Comparison of ENCODE assay signal across 17 cellular contexts in the genomic region with DNA sequence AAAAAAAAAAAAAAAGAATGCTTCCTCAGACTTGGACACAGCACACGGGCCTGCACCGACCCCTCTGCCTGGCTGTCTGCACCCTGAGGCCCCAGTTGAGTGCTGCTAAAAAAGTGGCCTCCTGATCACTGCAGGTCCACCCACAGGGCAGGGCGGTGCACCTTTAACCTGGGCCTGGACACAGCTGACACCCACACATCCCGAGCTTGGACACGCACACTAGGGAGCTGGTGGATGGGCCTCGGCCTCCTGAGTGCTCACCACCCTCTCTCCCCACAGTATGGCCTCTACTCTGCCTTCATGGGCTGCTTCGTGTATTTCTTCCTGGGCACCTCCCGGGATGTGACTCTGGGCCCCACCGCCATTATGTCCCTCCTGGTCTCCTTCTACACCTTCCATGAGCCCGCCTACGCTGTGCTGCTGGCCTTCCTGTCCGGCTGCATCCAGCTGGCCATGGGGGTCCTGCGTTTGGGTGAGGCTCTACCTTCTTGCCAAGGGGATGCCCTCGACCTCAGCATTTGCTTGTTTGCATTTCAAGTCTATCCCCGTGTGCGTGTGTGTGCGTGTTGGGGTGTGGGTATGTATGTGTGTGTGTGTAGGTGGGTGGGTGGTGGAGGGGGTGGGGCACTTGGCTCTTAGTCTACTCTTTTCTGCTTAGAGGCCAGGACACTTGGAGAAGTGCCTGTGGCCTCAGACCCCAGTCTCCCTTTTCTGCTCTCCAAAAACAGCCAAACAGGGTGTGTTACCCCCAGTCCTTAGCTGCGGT. TPM values are rescaled to one million over a fixed set of nuclear protein-coding genes. Genes with fewer than 3 reads are reported as not detected.
A peak's percentile ranks its signal among the peaks of the same experiment; 100 is the strongest.
DNase-seq lines count a peak whose midpoint lies in the region; ATAC-seq, FAIRE-seq and TF ChIP-seq lines count a peak whose summit lies in the region.
"Had no signal": no experiment of that assay in that cellular context is flagged by ENCODE, and none has a peak within 500 bp of the region (broad histone marks: within the 10 kb centered on the region; RNA-seq: fewer than 3 reads in every experiment).

No MANE protein-coding gene starts in this region.

- H3K36me3 ChIP-seq in CD4-positive, CD25-positive, alpha-beta regulatory T cell (ENCODE audit: control insufficient read depth, insufficient read depth, low read length) = peaks cover 8% of the 10 kb centered on the region
- H3K36me3 ChIP-seq in CD8-positive, alpha-beta memory T cell (ENCODE audit: insufficient read depth, low read length) = no peaks in the 10 kb centered on the region
- peaks cover 4% of the 10 kb centered on the region; the same call in 1 of the 3 replicates for H3K36me3 ChIP-seq in K562 (ENCODE audit: control insufficient read depth, insufficient read depth, low read length)
- peaks cover 3% of the 10 kb centered on the region for H3K36me3 ChIP-seq in BE2C

- H3K4me2 ChIP-seq in K562 (ENCODE audit: insufficient read depth, low read length) = no peak overlapping the region

- H3K27me3 ChIP-seq in CD4-positive, CD25-positive, alpha-beta regulatory T cell (ENCODE audit: control insufficient read depth, insufficient read depth, low read length) = no peaks in the 10 kb centered on the region
- no peaks in the 10 kb centered on the region for H3K27me3 ChIP-seq in CD8-positive, alpha-beta memory T cell (ENCODE audit: insufficient read depth, low read length, poor library complexity, severe bottlenecking)
- H3K27me3 ChIP-seq in K562 (ENCODE audit: control insufficient read depth in 2 of 2, insufficient read depth in 2 of 2, low read length in 2 of 2) (no peaks in the 10 kb centered on the region), BE2C (no peaks in the 10 kb centered on the region)
- H3K27me3 ChIP-seq: SJSA1, tibial nerve had no signal

- H2AFZ ChIP-seq in K562 (ENCODE audit: low read depth, low read length) = no peak overlapping the region
- H2AFZ ChIP-seq: parathyroid adenoma had no signal

- H3K9me1 ChIP-seq in K562 (ENCODE audit: control insufficient read depth, insufficient read depth, low read length) = no peaks in the 10 kb centered on the region

- TF ChIP-seq CTCF in K562 (IDR thresholded peaks at IDR 0.05 in 2 of 3, conservative IDR thresholded peaks at IDR 0.05 in 1 of 3; ENCODE audit: insufficient read depth in 2 of 3, low read depth in 1 of 3, low read length in 3 of 3) (no peak), BE2C (IDR thresholded peaks at IDR 0.05; ENCODE audit: low read depth, low read length) (no peak)

- no peak for DNase-seq in CD4-positive, CD25-positive, alpha-beta regulatory T cell
- DNase-seq in CD8-positive, alpha-beta memory T cell = no peak
- no peak for DNase-seq in K562 (ENCODE audit: extremely low read depth in 1 of 4, low spot score in 3 of 4)
- peak in 1 of 10 donors; percentile 48 for DNase-seq in naive thymus-derived CD8-positive, alpha-beta T cell
- no peak for DNase-seq in BE2C
- DNase-seq: activated effector memory CD4-positive, alpha-beta T cell treated with anti-CD3 and anti-CD28 coated beads, Interleukin-2, amount 50 U/mL, for 16 hours; effector CD4-positive, alpha-beta T cell; GOT3; NCI-H1694; stimulated activated CD4-positive, alpha-beta T cell treated with anti-CD3 and anti-CD28 coated beads, Interleukin-1b, Interleukin-23, amount 100 ng/mL, for 48 hours; stimulated activated naive CD8-positive, alpha-beta T cell treated with anti-CD3 and anti-CD28 coated beads, Interleukin-15, Interleukin-2, amounts not matched to agents 100 U/mL and 50 U/mL, for 24 hours had no signal

- peak overlapping the region in 1 of 3 donors; percentile 14 for H3K27ac Mint-ChIP-seq in CD4-positive, CD25-positive, alpha-beta regulatory T cell
- peak overlapping the region in 3 of 8 donors; percentile 32 to 78 (median 61) for H3K27ac Mint-ChIP-seq in CD8-positive, alpha-beta memory T cell
- H3K27ac Mint-ChIP-seq in naive thymus-derived CD8-positive, alpha-beta T cell = peak overlapping the region in 9 of 10 donors; percentile 10 to 68 (median 53)

- H3K4me1 ChIP-seq in CD4-positive, CD25-positive, alpha-beta regulatory T cell (ENCODE audit: control insufficient read depth, insufficient read depth, low read length, poor library complexity, severe bottlenecking) = peaks cover 28% of the 10 kb centered on the region
- peaks cover 26% of the 10 kb centered on the region for H3K4me1 ChIP-seq in CD8-positive, alpha-beta memory T cell (ENCODE audit: insufficient read depth, low read length)
- peaks cover 9 to 49% of the 10 kb centered on the region in 2 experiments; a peak in 4 of 5 replicates for H3K4me1 ChIP-seq in K562 (replicated peaks in 1 of 2; ENCODE audit: control insufficient read depth in 2 of 2, insufficient read depth in 2 of 2, low read length in 2 of 2)
- H3K4me1 ChIP-seq in BE2C = peaks cover 6% of the 10 kb centered on the region

- no peaks in the 10 kb centered on the region for H3K9me3 ChIP-seq in CD4-positive, CD25-positive, alpha-beta regulatory T cell (ENCODE audit: control insufficient read depth in 2 of 2, low read length in 2 of 2)
- H3K9me3 ChIP-seq in CD8-positive, alpha-beta memory T cell (ENCODE audit: low read length) = no peaks in the 10 kb centered on the region
- no peaks in the 10 kb centered on the region for H3K9me3 ChIP-seq in K562 (replicated peaks; ENCODE audit: control insufficient read depth, insufficient read depth, low read depth, low read length)
- H3K9me3 ChIP-seq in BE2C = no peaks in the 10 kb centered on the region
- H3K9me3 ChIP-seq: left lung, SJSA1, tibial nerve had no signal

- H3K27ac ChIP-seq in CD4-positive, CD25-positive, alpha-beta regulatory T cell (ENCODE audit: insufficient read depth, low read length, poor library complexity, severe bottlenecking) = no peak overlapping the region
- H3K27ac ChIP-seq in CD8-positive, alpha-beta memory T cell (ENCODE audit: low read depth, low read length) = no peak overlapping the region
- no peak overlapping the region for H3K27ac ChIP-seq in K562 (ENCODE audit: extremely low read depth, low read depth, low read length)
- H3K27ac ChIP-seq: left lung, parathyroid adenoma, SJSA1 had no signal

- H3K9ac ChIP-seq in K562 (ENCODE audit: insufficient read depth in 1 of 2, low read depth in 2 of 2, low read length in 2 of 2) = peak overlapping the region in 1 of 2 experiments; percentile 11; a peak in 2 of 4 replicates
- H3K9ac ChIP-seq: parathyroid adenoma had no signal

- no peaks in the 10 kb centered on the region for H3K27me3 Mint-ChIP-seq in CD4-positive, CD25-positive, alpha-beta regulatory T cell
- H3K27me3 Mint-ChIP-seq in CD8-positive, alpha-beta memory T cell = peaks cover 0 to 1% of the 10 kb centered on the region in 2 donors
- H3K27me3 Mint-ChIP-seq in naive thymus-derived CD8-positive, alpha-beta T cell = no peaks in the 10 kb centered on the region

- no peaks in the 10 kb centered on the region for H3K9me3 Mint-ChIP-seq in CD4-positive, CD25-positive, alpha-beta regulatory T cell
- no peaks in the 10 kb centered on the region for H3K9me3 Mint-ChIP-seq in CD8-positive, alpha-beta memory T cell
- no peaks in the 10 kb centered on the region for H3K9me3 Mint-ChIP-seq in naive thymus-derived CD8-positive, alpha-beta T cell

- no peak for FAIRE-seq in K562 (lab: Jason Lieb, UNC)

- peaks cover 0 to 61% (median 24%) of the 10 kb centered on the region in 4 donors for H3K4me1 Mint-ChIP-seq in CD4-positive, CD25-positive, alpha-beta regulatory T cell
- H3K4me1 Mint-ChIP-seq in CD8-positive, alpha-beta memory T cell = peaks cover 32 to 51% (median 32%) of the 10 kb centered on the region in 3 donors
- H3K4me1 Mint-ChIP-seq in naive thymus-derived CD8-positive, alpha-beta T cell = peaks cover 19 to 50% (median 39%) of the 10 kb centered on the region in 4 donors

- H3K4me3 ChIP-seq in CD4-positive, CD25-positive, alpha-beta regulatory T cell (ENCODE audit: low read depth, low read length) = no peak overlapping the region
- no peak overlapping the region for H3K4me3 ChIP-seq in CD8-positive, alpha-beta memory T cell (ENCODE audit: low read length)
- no peak overlapping the region for H3K4me3 ChIP-seq in K562
- no peak overlapping the region for H3K4me3 ChIP-seq in BE2C (ENCODE audit: low read depth, low read length)
- H3K4me3 ChIP-seq: SJSA1, tibial nerve had no signal

- TF ChIP-seq EP300 in K562 (IDR thresholded peaks at IDR 0.05; ENCODE audit: low read length) = no peak

- TF ChIP-seq POLR2A in K562 (conservative IDR thresholded peaks at IDR 0.05) = no peak

- H3K4me3 Mint-ChIP-seq in CD4-positive, CD25-positive, alpha-beta regulatory T cell = peak overlapping the region; percentile 69 to 84 (median 82)
- H3K4me3 Mint-ChIP-seq in CD8-positive, alpha-beta memory T cell = peak overlapping the region; percentile 32 to 93 (median 67)
- peak overlapping the region; percentile 19 to 77 (median 42) for H3K4me3 Mint-ChIP-seq in naive thymus-derived CD8-positive, alpha-beta T cell

- peaks cover 3% of the 10 kb centered on the region; the same call in 1 of the 3 replicates for H3K79me2 ChIP-seq in K562 (ENCODE audit: control insufficient read depth, insufficient read depth, low read length)

- ATAC-seq in CD4-positive, CD25-positive, alpha-beta regulatory T cell (ENCODE audit: low read depth in 2 of 2) = no peak
- ATAC-seq in K562 (no peak), GM19395 (IDR thresholded peaks at IDR 0.05; ENCODE audit: unreplicated experiment) (no peak), GM21367 (IDR thresholded peaks at IDR 0.05; ENCODE audit: unreplicated experiment) (no peak)
- no peak for ATAC-seq in naive thymus-derived CD8-positive, alpha-beta T cell
- ATAC-seq: left lung; stimulated activated naive CD8-positive, alpha-beta T cell treated with anti-CD3 and anti-CD28 coated beads, Interleukin-15, Interleukin-2, amounts not matched to agents 100 U/mL and 50 U/mL, for 24 hours had no signal

- no TSS peak for BruUV-seq in K562 (replicated peaks; lab: Mats Ljungman, UMichigan)

- in situ Hi-C loops in K562 (cut with MboI) = no loop called here

- H3K36me3 Mint-ChIP-seq in CD4-positive, CD25-positive, alpha-beta regulatory T cell = peaks cover 12% of the 10 kb centered on the region
- peaks cover 0 to 63% (median 11%) of the 10 kb centered on the region in 3 donors for H3K36me3 Mint-ChIP-seq in CD8-positive, alpha-beta memory T cell
- peaks cover 0 to 17% (median 0%) of the 10 kb centered on the region in 3 donors for H3K36me3 Mint-ChIP-seq in naive thymus-derived CD8-positive, alpha-beta T cell

- no peak for TF ChIP-seq RAD21 in K562 (CRISPR knock-in tag; conservative IDR thresholded peaks at IDR 0.05 in 1 of 2, IDR thresholded peaks at IDR 0.05 in 1 of 2)

- CTCF ChIA-PET in CD8-positive, alpha-beta memory T cell (lab: Charles Lee) = no interaction called here
- CTCF ChIA-PET in K562 (lab: Yijun Ruan, JAX; ENCODE audit: low intra/inter-chr PET ratio) = no interaction called here

- intact Hi-C loops in K562 (cut with micrococcal nuclease) = no loop called here

- 0 out of 2 replicates have a peak, but pooled peaks cover 7% of the 10 kb centered on the region for H4K20me1 ChIP-seq in K562 (replicated peaks; ENCODE audit: control insufficient read depth, insufficient read depth, low read length)

- 71% methylated on average over 18 of the region's 18 CpGs for WGBS in K562 (ENCODE audit: insufficient coverage, low coverage, missing lambda C conversion rate)

- POLR2A ChIA-PET in CD8-positive, alpha-beta memory T cell (lab: Charles Lee) = no interaction called here
- POLR2A ChIA-PET in K562 (lab: Yijun Ruan, JAX) = no interaction called here
- POLR2A ChIA-PET in naive thymus-derived CD8-positive, alpha-beta T cell (lab: Charles Lee) = no interaction called here

RNA-seq across cellular contexts. Expression of a gene that starts 2.3 kb away (rescaled TPM):
- total RNA-seq in CD4-positive, CD25-positive, alpha-beta regulatory T cell = 75.9 TPM
- 10 to 100 TPM in 1 of 4 donors, 1 to 10 TPM in 3; 7.7 to 10.2 (median 8.1) TPM for polyA plus RNA-seq in CD4-positive, CD25-positive, alpha-beta regulatory T cell
- 10 to 100 TPM; 18.1 to 19.6 TPM for total RNA-seq in CD8-positive, alpha-beta memory T cell
- 7.0 TPM for polyA plus RNA-seq in CD8-positive, alpha-beta memory T cell
- 8.5 and 21.1 TPM in 2 replicates for total RNA-seq in K562 (2011; cell fraction: chromatin; rRNA removed; ENCODE audit: low replicate concordance)
- total RNA-seq in K562 (2011; cell fraction: nucleolus; rRNA removed) = 13.3 and 15.8 TPM in 2 replicates
- total RNA-seq in K562 (2011; cell fraction: nucleoplasm; rRNA removed) = 6.9 and 13.1 TPM in 2 replicates
- total RNA-seq in K562 (2014; rRNA removed) (1.5 and 3.4 TPM in 2 replicates), K562 (2014; rRNA removed; fragmentation: Illumina TruSeq; extraction: Trizol) (0.38 and 0.91 TPM in 2 replicates), K562 (2015; rRNA removed; fragmentation: Illumina TruSeq; extraction: Trizol) (1.0 and 1.4 TPM in 2 replicates), K562 (2021) (3.1 and 4.0 TPM in 2 replicates)
- polyA plus RNA-seq in K562 (2011; rRNA removed) (0.52 and 0.53 TPM in 2 replicates), K562 (2014; fragmentation: Illumina TruSeq; extraction: Trizol) (1.4 and 1.9 TPM in 2 replicates), K562 (2014; fragmentation: Nextera tagmentation; extraction: Ambion mirVana) (under 1 TPM in 1 of 2 experiments, not detected in 1; 0.06 TPM), K562 (2014; rRNA removed) (2.8 and 4.2 TPM in 2 replicates)
- polyA plus RNA-seq in K562 (2011; cell fraction: cytosol; rRNA removed) = 0.43 and 1.2 TPM in 2 replicates
- polyA plus RNA-seq in K562 (2011; cell fraction: nucleus; rRNA removed) = 4.1 and 8.1 TPM in 2 replicates
- 2.7 and 5.4 TPM in 2 replicates for polyA plus RNA-seq in K562 (2012)
- 0.46 TPM in 1 of 2 replicates, not detected in the other for polyA minus RNA-seq in K562 (2011; rRNA and poly(A)+ RNA removed)
- 0.57 and 1.9 TPM in 2 replicates for polyA minus RNA-seq in K562 (2011; cell fraction: cytosol; rRNA and poly(A)+ RNA removed)
- polyA minus RNA-seq in K562 (2011; cell fraction: nucleus; rRNA and poly(A)+ RNA removed) = 1.2 and 2.0 TPM in 2 replicates
- 10 to 100 TPM; 93.1 to 96.2 TPM for total RNA-seq in naive thymus-derived CD8-positive, alpha-beta T cell
- 1 to 10 TPM; 4.8 to 8.4 (median 5.7) TPM for polyA plus RNA-seq in naive thymus-derived CD8-positive, alpha-beta T cell
- polyA plus RNA-seq in BE2C (2012; ENCODE audit: insufficient read depth, insufficient read length, low read depth) = 31.9 TPM

RNA-seq across cellular contexts. Expression of a gene that starts 2.4 kb away (rescaled TPM):
- 138 TPM for total RNA-seq in CD4-positive, CD25-positive, alpha-beta regulatory T cell
- polyA plus RNA-seq in CD4-positive, CD25-positive, alpha-beta regulatory T cell = 10 to 100 TPM; 43.8 to 48.4 (median 46.7) TPM
- total RNA-seq in CD8-positive, alpha-beta memory T cell = 10 to 100 TPM; 23.2 to 27.2 TPM
- 46.7 TPM for polyA plus RNA-seq in CD8-positive, alpha-beta memory T cell
- 47.4 and 72.7 TPM in 2 replicates for total RNA-seq in K562 (2011; cell fraction: chromatin; rRNA removed; ENCODE audit: low replicate concordance)
- 43.5 and 52.4 TPM in 2 replicates for total RNA-seq in K562 (2011; cell fraction: nucleolus; rRNA removed)
- 40.5 and 41.1 TPM in 2 replicates for total RNA-seq in K562 (2011; cell fraction: nucleoplasm; rRNA removed)
- total RNA-seq in K562 (2014; rRNA removed) (5.1 and 7.3 TPM in 2 replicates), K562 (2014; rRNA removed; fragmentation: Illumina TruSeq; extraction: Trizol) (2.5 and 2.6 TPM in 2 replicates), K562 (2015; rRNA removed; fragmentation: Illumina TruSeq; extraction: Trizol) (4.6 and 4.9 TPM in 2 replicates), K562 (2021) (11.8 and 15.7 TPM in 2 replicates)
- polyA plus RNA-seq in K562 (2011; rRNA removed) (2.5 and 4.8 TPM in 2 replicates), K562 (2014; fragmentation: Illumina TruSeq; extraction: Trizol) (6.3 and 11.2 TPM in 2 replicates), K562 (2014; fragmentation: Nextera tagmentation; extraction: Ambion mirVana) (under 1 TPM; 0.25 to 0.31 TPM), K562 (2014; rRNA removed) (8.2 and 9.8 TPM in 2 replicates)
- polyA plus RNA-seq in K562 (2011; cell fraction: cytosol; rRNA removed) = 3.7 and 4.2 TPM in 2 replicates
- 19.2 and 29.1 TPM in 2 replicates for polyA plus RNA-seq in K562 (2011; cell fraction: nucleus; rRNA removed)
- 13.7 and 21.2 TPM in 2 replicates for polyA plus RNA-seq in K562 (2012)
- polyA minus RNA-seq in K562 (2011; rRNA and poly(A)+ RNA removed) = 2.6 TPM in 2 replicates
- 4.5 and 6.9 TPM in 2 replicates for polyA minus RNA-seq in K562 (2011; cell fraction: cytosol; rRNA and poly(A)+ RNA removed)
- 3.4 and 6.3 TPM in 2 replicates for polyA minus RNA-seq in K562 (2011; cell fraction: nucleus; rRNA and poly(A)+ RNA removed)
- total RNA-seq in naive thymus-derived CD8-positive, alpha-beta T cell = 100 to 1,000 TPM; 138 to 143 TPM
- polyA plus RNA-seq in naive thymus-derived CD8-positive, alpha-beta T cell = 10 to 100 TPM; 20.1 to 36.5 (median 25.6) TPM
- 39.3 TPM for polyA plus RNA-seq in BE2C (2012; ENCODE audit: insufficient read depth, insufficient read length, low read depth)

RNA-seq across cellular contexts. Expression of a gene that starts 38.1 kb away (rescaled TPM):
- total RNA-seq in CD4-positive, CD25-positive, alpha-beta regulatory T cell = 666 TPM
- 10 to 100 TPM; 27.6 to 33.7 (median 31.2) TPM for polyA plus RNA-seq in CD4-positive, CD25-positive, alpha-beta regulatory T cell
- total RNA-seq in CD8-positive, alpha-beta memory T cell = 100 to 1,000 TPM; 184 to 185 TPM
- 75.7 TPM for polyA plus RNA-seq in CD8-positive, alpha-beta memory T cell
- total RNA-seq in K562 (2011; cell fraction: chromatin; rRNA removed; ENCODE audit: low replicate concordance) = 548 and 579 TPM in 2 replicates
- total RNA-seq in K562 (2011; cell fraction: nucleolus; rRNA removed) = 219 and 226 TPM in 2 replicates
- total RNA-seq in K562 (2011; cell fraction: nucleoplasm; rRNA removed) = 260 and 263 TPM in 2 replicates
- 13.2 and 17.1 TPM in 2 replicates for total RNA-seq in K562 (2014; rRNA removed)
- 19.8 and 20.9 TPM in 2 replicates for total RNA-seq in K562 (2014; rRNA removed; fragmentation: Illumina TruSeq; extraction: Trizol)
- total RNA-seq in K562 (2015; rRNA removed; fragmentation: Illumina TruSeq; extraction: Trizol) = 17.8 and 17.9 TPM in 2 replicates
- total RNA-seq in K562 (2021) = 33.6 and 34.3 TPM in 2 replicates
- polyA plus RNA-seq in K562 (2011; rRNA removed) = 26.7 and 36.2 TPM in 2 replicates
- 14.1 and 15.8 TPM in 2 replicates for polyA plus RNA-seq in K562 (2011; cell fraction: cytosol; rRNA removed)
- polyA plus RNA-seq in K562 (2011; cell fraction: nucleus; rRNA removed) = 220 and 234 TPM in 2 replicates
- polyA plus RNA-seq in K562 (2012) = 27.2 and 54.8 TPM in 2 replicates
- polyA plus RNA-seq in K562 (2014; fragmentation: Illumina TruSeq; extraction: Trizol) = 24.2 and 26.9 TPM in 2 replicates
- polyA plus RNA-seq in K562 (2014; fragmentation: Nextera tagmentation; extraction: Ambion mirVana) = 1 to 10 TPM; 5.3 to 7.1 TPM
- 15.9 and 20.1 TPM in 2 replicates for polyA plus RNA-seq in K562 (2014; rRNA removed)
- 58.3 and 80.5 TPM in 2 replicates for polyA minus RNA-seq in K562 (2011; rRNA and poly(A)+ RNA removed)
- 48.1 and 56.1 TPM in 2 replicates for polyA minus RNA-seq in K562 (2011; cell fraction: cytosol; rRNA and poly(A)+ RNA removed)
- 71.6 and 112 TPM in 2 replicates for polyA minus RNA-seq in K562 (2011; cell fraction: nucleus; rRNA and poly(A)+ RNA removed)
- 100 to 1,000 TPM; 323 to 328 TPM for total RNA-seq in naive thymus-derived CD8-positive, alpha-beta T cell
- 10 to 100 TPM; 27.1 to 52.2 (median 39.1) TPM for polyA plus RNA-seq in naive thymus-derived CD8-positive, alpha-beta T cell
- 37.4 TPM for polyA plus RNA-seq in BE2C (2012; ENCODE audit: insufficient read depth, insufficient read length, low read depth)

RNA-seq across cellular contexts. Expression of a gene that starts 52.7 kb away (rescaled TPM):
- total RNA-seq in CD4-positive, CD25-positive, alpha-beta regulatory T cell = not detected
- under 1 TPM in 2 of 4 donors, not detected in 2; 0.12 to 0.48 TPM for polyA plus RNA-seq in CD4-positive, CD25-positive, alpha-beta regulatory T cell
- total RNA-seq in CD8-positive, alpha-beta memory T cell = not detected
- not detected for polyA plus RNA-seq in CD8-positive, alpha-beta memory T cell
- not detected in 2 replicates for total RNA-seq in K562 (2011; cell fraction: chromatin; rRNA removed; ENCODE audit: low replicate concordance)
- total RNA-seq in K562 (2011; cell fraction: nucleolus; rRNA removed) = not detected in 2 replicates
- total RNA-seq in K562 (2011; cell fraction: nucleoplasm; rRNA removed) = not detected in 2 replicates
- total RNA-seq in K562 (2014; rRNA removed) (not detected in 2 replicates), K562 (2014; rRNA removed; fragmentation: Illumina TruSeq; extraction: Trizol) (not detected in 2 replicates), K562 (2015; rRNA removed; fragmentation: Illumina TruSeq; extraction: Trizol) (not detected in 2 replicates), K562 (2021) (not detected in 2 replicates)
- polyA plus RNA-seq in K562 (2011; rRNA removed) (not detected in 2 replicates), K562 (2014; fragmentation: Illumina TruSeq; extraction: Trizol) (not detected in 2 replicates), K562 (2014; fragmentation: Nextera tagmentation; extraction: Ambion mirVana) (not detected), K562 (2014; rRNA removed) (not detected in 2 replicates)
- not detected in 2 replicates for polyA plus RNA-seq in K562 (2011; cell fraction: cytosol; rRNA removed)
- polyA plus RNA-seq in K562 (2011; cell fraction: nucleus; rRNA removed) = not detected in 2 replicates
- 0.05 and 0.24 TPM in 2 replicates for polyA plus RNA-seq in K562 (2012)
- polyA minus RNA-seq in K562 (2011; rRNA and poly(A)+ RNA removed) = not detected in 2 replicates
- 3.2 TPM in 1 of 2 replicates, not detected in the other for polyA minus RNA-seq in K562 (2011; cell fraction: cytosol; rRNA and poly(A)+ RNA removed)
- not detected in 2 replicates for polyA minus RNA-seq in K562 (2011; cell fraction: nucleus; rRNA and poly(A)+ RNA removed)
- not detected for total RNA-seq in naive thymus-derived CD8-positive, alpha-beta T cell
- polyA plus RNA-seq in naive thymus-derived CD8-positive, alpha-beta T cell = not detected
- polyA plus RNA-seq in BE2C (2012; ENCODE audit: insufficient read depth, insufficient read length, low read depth) = 1.8 TPM
- total RNA-seq: SJSA1 had no signal
